18 cellular contexts compared by ENCODE assay signal in the genomic region with DNA sequence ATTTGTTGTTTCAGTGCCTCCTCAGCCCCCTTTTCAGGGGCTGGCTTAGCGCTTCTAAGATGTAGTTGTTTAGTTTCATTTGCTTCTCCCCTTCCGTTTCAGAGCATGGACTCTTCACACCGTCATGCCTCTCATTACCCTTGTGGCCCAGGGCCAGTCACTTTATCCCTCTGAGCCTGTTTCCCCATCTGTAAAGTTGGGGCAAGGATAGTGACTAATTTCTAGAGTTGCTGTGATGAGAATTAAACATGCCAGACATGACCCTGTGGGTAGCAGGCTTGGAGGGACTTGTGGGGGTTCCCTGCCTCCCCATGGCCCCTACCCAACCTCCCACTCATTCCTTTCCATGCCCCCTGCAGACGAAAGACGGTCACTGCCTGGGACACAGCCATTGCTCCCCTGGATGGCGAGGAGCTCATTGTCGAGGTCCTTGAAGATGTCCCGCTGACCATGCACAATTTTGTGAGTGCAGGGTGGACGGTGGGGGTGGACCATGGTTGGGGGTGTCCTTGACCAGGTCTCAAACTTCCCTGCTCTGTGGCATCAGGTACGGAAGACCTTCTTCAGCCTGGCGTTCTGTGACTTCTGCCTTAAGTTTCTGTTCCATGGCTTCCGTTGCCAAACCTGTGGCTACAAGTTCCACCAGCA. TPM values are rescaled to one million over a fixed set of nuclear protein-coding genes. Genes with fewer than 3 reads are reported as not detected.
DNase-seq lines count a peak whose midpoint lies in the region; ATAC-seq and TF ChIP-seq lines count a peak whose summit lies in the region.
"Had no signal": no experiment of that assay in that cellular context is flagged by ENCODE, and none has a peak within 500 bp of the region (broad histone marks: within the 10 kb centered on the region; RNA-seq: fewer than 3 reads in every experiment).

No MANE protein-coding gene starts in this region.

- H3K9me3 Mint-ChIP-seq in activated CD4-positive, alpha-beta T cell treated with anti-CD3 and anti-CD28 coated beads, Interleukin-2, amount 10 ng/mL, durations not matched to agents 7 days and 5 days, result no peaks in the 10 kb centered on the region
- no peaks in the 10 kb centered on the region for H3K9me3 Mint-ChIP-seq in stimulated activated effector memory CD8-positive, alpha-beta T cell treated with anti-CD3 and anti-CD28 coated beads, Interleukin-12 subunit alpha, Interleukin-12 subunit beta, amount 100 ng/mL, for 72 hours

- POLR2A ChIA-PET in activated CD4-positive, alpha-beta T cell treated with anti-CD3 and anti-CD28 coated beads, Interleukin-2, amount 10 ng/mL, durations not matched to agents 7 days and 5 days (lab: Charles Lee), result no interaction called here
- POLR2A ChIA-PET in RWPE1 (lab: Yijun Ruan, JAX; ENCODE audit: low non-redundant PET), result no interaction called here

- TF ChIP-seq CTCF in RWPE1 (conservative IDR thresholded peaks at IDR 0.05; ENCODE audit: low read depth), result no peak
- TF ChIP-seq CTCF in brain microvascular endothelial cell (IDR thresholded peaks at IDR 0.05; ENCODE audit: low read depth, low read length, missing control alignments), result peak; percentile 9
- no peak for TF ChIP-seq CTCF in upper lobe of left lung (IDR thresholded peaks at IDR 0.05)

- peaks cover 30% of the 10 kb centered on the region for H3K4me1 Mint-ChIP-seq in activated CD4-positive, alpha-beta T cell treated with anti-CD3 and anti-CD28 coated beads, Interleukin-2, amount 10 ng/mL, durations not matched to agents 7 days and 5 days
- H3K4me1 Mint-ChIP-seq in stimulated activated effector memory CD8-positive, alpha-beta T cell treated with anti-CD3 and anti-CD28 coated beads, Interleukin-12 subunit alpha, Interleukin-12 subunit beta, amount 100 ng/mL, for 72 hours, result peaks cover 44% of the 10 kb centered on the region

- no peak overlapping the region for H3K4me3 Mint-ChIP-seq in activated CD4-positive, alpha-beta T cell treated with anti-CD3 and anti-CD28 coated beads, Interleukin-2, amount 10 ng/mL, durations not matched to agents 7 days and 5 days
- peak overlapping the region; percentile 89 for H3K4me3 Mint-ChIP-seq in stimulated activated effector memory CD8-positive, alpha-beta T cell treated with anti-CD3 and anti-CD28 coated beads, Interleukin-12 subunit alpha, Interleukin-12 subunit beta, amount 100 ng/mL, for 72 hours

- H3K27me3 ChIP-seq in brain microvascular endothelial cell (replicated peaks) (no peaks in the 10 kb centered on the region), upper lobe of left lung (no peaks in the 10 kb centered on the region)
- H3K27me3 ChIP-seq: heart left ventricle had no signal

- peak overlapping the region; percentile 63 for H3K27ac Mint-ChIP-seq in activated CD4-positive, alpha-beta T cell treated with anti-CD3 and anti-CD28 coated beads, Interleukin-2, amount 10 ng/mL, durations not matched to agents 7 days and 5 days
- H3K27ac Mint-ChIP-seq in stimulated activated effector memory CD8-positive, alpha-beta T cell treated with anti-CD3 and anti-CD28 coated beads, Interleukin-12 subunit alpha, Interleukin-12 subunit beta, amount 100 ng/mL, for 72 hours, result peak overlapping the region; percentile 97

- H3K4me1 ChIP-seq in upper lobe of left lung, result peaks cover 5 to 13% (median 12%) of the 10 kb centered on the region in 4 donors

- no peaks in the 10 kb centered on the region for H3K27me3 Mint-ChIP-seq in activated CD4-positive, alpha-beta T cell treated with anti-CD3 and anti-CD28 coated beads, Interleukin-2, amount 10 ng/mL, durations not matched to agents 7 days and 5 days

- CTCF ChIA-PET in activated CD4-positive, alpha-beta T cell treated with anti-CD3 and anti-CD28 coated beads, Interleukin-2, amount 10 ng/mL, durations not matched to agents 7 days and 5 days (lab: Charles Lee), result interaction anchor here (1.1 kb wide), 1 partner anchor 41 kb away, joined by 3 read pairs; no protein-coding TSS in a partner anchor
- CTCF ChIA-PET in RWPE1 (lab: Yijun Ruan, JAX), result no interaction called here

- H3K9me3 ChIP-seq in upper lobe of left lung, result no peaks in the 10 kb centered on the region
- H3K9me3 ChIP-seq: A549, heart left ventricle had no signal

- 81 to 84% methylated on average over 3 to 12 of the region's 12 CpGs for WGBS in upper lobe of left lung, 2 donors

- TF ChIP-seq EP300 in upper lobe of left lung (IDR thresholded peaks at IDR 0.05), result no peak

- TF ChIP-seq POLR2A in upper lobe of left lung (IDR thresholded peaks at IDR 0.05), result no peak

- DNase-seq in activated CD4-positive, alpha-beta T cell treated with anti-CD3 and anti-CD28 coated beads, Interleukin-2, amount 10 ng/mL, durations not matched to agents 7 days and 5 days, result no peak
- DNase-seq in activated CD4-positive, alpha-beta T cell treated with anti-CD3 and anti-CD28 coated beads for 4 hours, result no peak
- DNase-seq in RWPE1 (ENCODE audit: low spot score), result no peak
- DNase-seq in brain microvascular endothelial cell, result no peak
- DNase-seq in stimulated activated effector memory CD8-positive, alpha-beta T cell treated with anti-CD3 and anti-CD28 coated beads, Interleukin-12 subunit alpha, Interleukin-12 subunit beta, amount 100 ng/mL, for 72 hours (ENCODE audit: low spot score in 2 of 2), result no peak
- DNase-seq in upper lobe of left lung, result no peak
- no peak for DNase-seq in NCI-H2227 treated with DMSO at 0.1 percent for 48 hours (lab: John Stamatoyannopoulos, UW)
- DNase-seq: amygdala; Calu3; heart left ventricle; NCI-H1048; right cardiac atrium; SIG-M5; stimulated activated CD4-positive, alpha-beta T cell treated with anti-CD3 and anti-CD28 coated beads, Interleukin-2, amount 100 ng/mL, for 24 hours; stimulated activated CD8-positive, alpha-beta memory T cell treated with anti-CD3 and anti-CD28 coated beads, Interleukin-4, amount 100 ng/mL, for 48 hours had no signal

- H3K27ac ChIP-seq in RWPE1, result peak overlapping the region; percentile 33
- H3K27ac ChIP-seq in brain microvascular endothelial cell, result peak overlapping the region; percentile 19
- no peak overlapping the region for H3K27ac ChIP-seq in upper lobe of left lung
- H3K27ac ChIP-seq: A549, heart left ventricle had no signal

- peaks cover 26% of the 10 kb centered on the region for H3K36me3 Mint-ChIP-seq in activated CD4-positive, alpha-beta T cell treated with anti-CD3 and anti-CD28 coated beads, Interleukin-2, amount 10 ng/mL, durations not matched to agents 7 days and 5 days (ENCODE audit: low read depth)
- H3K36me3 Mint-ChIP-seq in stimulated activated effector memory CD8-positive, alpha-beta T cell treated with anti-CD3 and anti-CD28 coated beads, Interleukin-12 subunit alpha, Interleukin-12 subunit beta, amount 100 ng/mL, for 72 hours, result peaks cover 87% of the 10 kb centered on the region

- ATAC-seq in stimulated activated effector memory CD8-positive, alpha-beta T cell treated with anti-CD3 and anti-CD28 coated beads, Interleukin-12 subunit alpha, Interleukin-12 subunit beta, amount 100 ng/mL, for 72 hours, result peak; percentile 58
- ATAC-seq in upper lobe of left lung (ENCODE audit: low FRiP score in 2 of 2), result no peak
- ATAC-seq in HG03095 (IDR thresholded peaks at IDR 0.05; ENCODE audit: unreplicated experiment), result no peak
- ATAC-seq: A549, esophagus mucosa, heart left ventricle, right cardiac atrium had no signal

- in situ Hi-C loops in brain microvascular endothelial cell (cut with HindIII; ENCODE audit: low pct_ligation_motif_present, low sequenced_read_pairs), result no loop called here

- no peak overlapping the region for H3K4me3 ChIP-seq in brain microvascular endothelial cell (ENCODE audit: low read depth, low read length)
- no peak overlapping the region for H3K4me3 ChIP-seq in upper lobe of left lung
- H3K4me3 ChIP-seq: A549, heart left ventricle had no signal

- H3K36me3 ChIP-seq in brain microvascular endothelial cell (replicated peaks), result peaks cover 18% of the 10 kb centered on the region
- peaks cover 0 to 63% (median 29%) of the 10 kb centered on the region in 4 donors for H3K36me3 ChIP-seq in upper lobe of left lung

RNA-seq across cellular contexts. Expression of gene ARAF, which starts 3.6 kb away (rescaled TPM):
- 10 to 100 TPM; 76.9 to 82.0 TPM for total RNA-seq in activated CD4-positive, alpha-beta T cell treated with anti-CD3 and anti-CD28 coated beads, Interleukin-2, amount 10 ng/mL, durations not matched to agents 7 days and 5 days
- total RNA-seq in upper lobe of left lung, result 100 to 1,000 TPM in 2 of 6 donors, 10 to 100 TPM in 4; 42.0 to 104 (median 85.2) TPM

RNA-seq across cellular contexts. Expression of gene TIMP1, which starts 17.7 kb away (rescaled TPM):
- 10 to 100 TPM; 81.7 to 97.1 TPM for total RNA-seq in activated CD4-positive, alpha-beta T cell treated with anti-CD3 and anti-CD28 coated beads, Interleukin-2, amount 10 ng/mL, durations not matched to agents 7 days and 5 days
- 100 to 1,000 TPM in 4 of 6 donors, 10 to 100 TPM in 2; 54.5 to 420 (median 163) TPM for total RNA-seq in upper lobe of left lung

RNA-seq across cellular contexts. Expression of gene SYN1, which starts 55.1 kb away (rescaled TPM):
- under 1 TPM; 0.35 TPM for total RNA-seq in activated CD4-positive, alpha-beta T cell treated with anti-CD3 and anti-CD28 coated beads, Interleukin-2, amount 10 ng/mL, durations not matched to agents 7 days and 5 days
- 10 to 100 TPM in 1 of 6 donors, 1 to 10 TPM in 1, under 1 TPM in 4; 0.20 to 11.5 (median 0.56) TPM for total RNA-seq in upper lobe of left lung

Comparison
In these comparisons a context has a peak if more than half of its experiments do, and no peak if none do; other contexts are left out.
1. H3K27ac ChIP-seq: peak in RWPE1 (single experiment) and brain microvascular endothelial cell (single experiment); none in upper lobe of left lung (0 of 4).